1 cellular context compared by ENCODE assay signal in the genomic region with DNA sequence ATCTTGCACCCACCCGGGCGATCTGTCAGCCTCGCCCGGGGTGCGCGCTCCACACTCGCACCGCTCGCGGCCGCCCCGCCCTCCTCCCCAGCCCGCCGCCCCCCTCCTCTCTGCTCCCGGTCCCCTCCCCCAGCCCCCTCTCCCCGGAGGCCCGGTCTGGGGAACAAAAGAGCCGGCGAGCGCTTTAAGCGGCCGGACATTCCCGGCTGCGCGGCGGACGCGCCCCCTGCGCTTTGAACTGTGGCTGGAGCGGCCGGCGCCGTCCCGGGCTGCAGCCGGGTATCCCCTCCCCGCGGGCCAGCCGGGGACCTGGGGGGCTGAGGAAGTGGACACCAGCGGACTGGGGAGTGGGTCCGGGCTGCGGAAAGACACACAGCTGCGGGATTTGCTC.
TF ChIP-seq lines count a peak whose summit lies in the region.

IGDCC3 (minus strand) TSS at position 27 of the 391 bp plus-strand sequence. CDS start 214 bp downstream, outside the sequence.

TF ChIP-seq in HepG2, 621 proteins besides CTCF, POLR2A, EP300 and RAD21 (continued from another document and continues in another):
- TF ChIP-seq ZBTB26 (CRISPR knock-in tag; IDR thresholded peaks at IDR 0.05; ENCODE audit: borderline replicate concordance) (0 out of 2 replicates have a peak, but pooled peaks have one; percentile 13), TGIF2 (CRISPR knock-in tag; IDR thresholded peaks at IDR 0.05) (0 out of 2 replicates have a peak, but pooled peaks have one; percentile 12), CEBPG (CRISPR knock-in tag; IDR thresholded peaks at IDR 0.05) (no peak), SIN3A (IDR thresholded peaks at IDR 0.05; ENCODE audit: borderline replicate concordance, low read depth, low read length) (peak; percentile 53; the same call in 1 of the 2 replicates), HNRNPLL (IDR thresholded peaks at IDR 0.05; ENCODE audit: low read depth, low read length, poor library complexity, severe bottlenecking) (peak; percentile 93), GTF2F1 (IDR thresholded peaks at IDR 0.05; ENCODE audit: low read length) (no peak), KLF15 (CRISPR knock-in tag; IDR thresholded peaks at IDR 0.05; ENCODE audit: borderline replicate concordance) (no peak), BCL6 (CRISPR knock-in tag; IDR thresholded peaks at IDR 0.05) (peak; percentile 78), ZFY (CRISPR knock-in tag; IDR thresholded peaks at IDR 0.05) (peak; percentile 12; the same call in 1 of the 2 replicates), USF2 (IDR thresholded peaks at IDR 0.05; ENCODE audit: low read depth, low read length) (no peak), USF2 (CRISPR knock-in tag; IDR thresholded peaks at IDR 0.05; ENCODE audit: borderline replicate concordance) (no peak), HNF4A (CRISPR knock-in tag; IDR thresholded peaks at IDR 0.05) (peak; percentile 56), SP5 (CRISPR knock-in tag; IDR thresholded peaks at IDR 0.05; ENCODE audit: borderline replicate concordance, low read depth) (peak; percentile 78), ZNF879 (CRISPR knock-in tag; IDR thresholded peaks at IDR 0.05) (no peak), GMEB2 (CRISPR knock-in tag; IDR thresholded peaks at IDR 0.05; ENCODE audit: low read depth) (no peak), ZNF224 (CRISPR knock-in tag; IDR thresholded peaks at IDR 0.05) (0 out of 2 replicates have a peak, but pooled peaks have one; percentile 44), ZNF703 (CRISPR knock-in tag; IDR thresholded peaks at IDR 0.05; ENCODE audit: borderline replicate concordance) (peak; percentile 75; the same call in 1 of the 2 replicates), ETV5 (CRISPR knock-in tag; IDR thresholded peaks at IDR 0.05; ENCODE audit: borderline replicate concordance) (peak; percentile 83), RBFOX2 (IDR thresholded peaks at IDR 0.05; ENCODE audit: low read depth, low read length) (peak; percentile 79; the same call in 1 of the 2 replicates), NFIB (CRISPR knock-in tag; IDR thresholded peaks at IDR 0.05; ENCODE audit: borderline replicate concordance) (no peak), CCDC6 (CRISPR knock-in tag; IDR thresholded peaks at IDR 0.05) (0 out of 2 replicates have a peak, but pooled peaks have one; percentile 12), FOXA3 (CRISPR knock-in tag; IDR thresholded peaks at IDR 0.05) (0 out of 2 replicates have a peak, but pooled peaks have one; percentile 26), PHF21A (CRISPR knock-in tag; IDR thresholded peaks at IDR 0.05) (peak; percentile 94), FOSL2 (CRISPR knock-in tag; IDR thresholded peaks at IDR 0.05) (no peak), GABPB1 (CRISPR knock-in tag; IDR thresholded peaks at IDR 0.05) (peak; percentile 47; the same call in 1 of the 2 replicates), YEATS4 (CRISPR knock-in tag; IDR thresholded peaks at IDR 0.05; ENCODE audit: borderline replicate concordance) (peak; percentile 14; the same call in 1 of the 2 replicates), HNRNPK (IDR thresholded peaks at IDR 0.05; ENCODE audit: low read depth, low read length, poor library complexity, severe bottlenecking) (peak; percentile 77), ARNT2 (CRISPR knock-in tag; IDR thresholded peaks at IDR 0.05; ENCODE audit: low read depth) (0 out of 2 replicates have a peak, but pooled peaks have one; percentile 2), FOXP1 (IDR thresholded peaks at IDR 0.05) (no peak), FOXP1 (CRISPR knock-in tag; IDR thresholded peaks at IDR 0.05) (0 out of 2 replicates have a peak, but pooled peaks have one; percentile 16), RXRA (CRISPR knock-in tag; IDR thresholded peaks at IDR 0.05) (no peak; the same call in none of the 2 replicates), FOXO1 (CRISPR knock-in tag; IDR thresholded peaks at IDR 0.05) (peak; percentile 32; the same call in 1 of the 2 replicates), KMT2A (CRISPR knock-in tag; IDR thresholded peaks at IDR 0.05) (peak; percentile 25; the same call in 1 of the 2 replicates), ZNF138 (CRISPR knock-in tag; IDR thresholded peaks at IDR 0.05; ENCODE audit: low read depth) (0 out of 2 replicates have a peak, but pooled peaks have one; percentile 49), SP2 (CRISPR knock-in tag; IDR thresholded peaks at IDR 0.05) (no peak)
- TF ChIP-seq, protein P1, sequence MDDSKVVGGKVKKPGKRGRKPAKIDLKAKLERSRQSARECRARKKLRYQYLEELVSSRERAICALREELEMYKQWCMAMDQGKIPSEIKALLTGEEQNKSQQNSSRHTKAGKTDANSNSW (CRISPR knock-in tag; IDR thresholded peaks at IDR 0.05; ENCODE audit: borderline replicate concordance), result no peak
- TF ChIP-seq, protein P2, sequence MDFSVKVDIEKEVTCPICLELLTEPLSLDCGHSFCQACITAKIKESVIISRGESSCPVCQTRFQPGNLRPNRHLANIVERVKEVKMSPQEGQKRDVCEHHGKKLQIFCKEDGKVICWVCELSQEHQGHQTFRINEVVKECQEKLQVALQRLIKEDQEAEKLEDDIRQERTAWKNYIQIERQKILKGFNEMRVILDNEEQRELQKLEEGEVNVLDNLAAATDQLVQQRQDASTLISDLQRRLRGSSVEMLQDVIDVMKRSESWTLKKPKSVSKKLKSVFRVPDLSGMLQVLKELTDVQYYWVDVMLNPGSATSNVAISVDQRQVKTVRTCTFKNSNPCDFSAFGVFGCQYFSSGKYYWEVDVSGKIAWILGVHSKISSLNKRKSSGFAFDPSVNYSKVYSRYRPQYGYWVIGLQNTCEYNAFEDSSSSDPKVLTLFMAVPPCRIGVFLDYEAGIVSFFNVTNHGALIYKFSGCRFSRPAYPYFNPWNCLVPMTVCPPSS (IDR thresholded peaks at IDR 0.05), result no peak
- TF ChIP-seq, protein P3, sequence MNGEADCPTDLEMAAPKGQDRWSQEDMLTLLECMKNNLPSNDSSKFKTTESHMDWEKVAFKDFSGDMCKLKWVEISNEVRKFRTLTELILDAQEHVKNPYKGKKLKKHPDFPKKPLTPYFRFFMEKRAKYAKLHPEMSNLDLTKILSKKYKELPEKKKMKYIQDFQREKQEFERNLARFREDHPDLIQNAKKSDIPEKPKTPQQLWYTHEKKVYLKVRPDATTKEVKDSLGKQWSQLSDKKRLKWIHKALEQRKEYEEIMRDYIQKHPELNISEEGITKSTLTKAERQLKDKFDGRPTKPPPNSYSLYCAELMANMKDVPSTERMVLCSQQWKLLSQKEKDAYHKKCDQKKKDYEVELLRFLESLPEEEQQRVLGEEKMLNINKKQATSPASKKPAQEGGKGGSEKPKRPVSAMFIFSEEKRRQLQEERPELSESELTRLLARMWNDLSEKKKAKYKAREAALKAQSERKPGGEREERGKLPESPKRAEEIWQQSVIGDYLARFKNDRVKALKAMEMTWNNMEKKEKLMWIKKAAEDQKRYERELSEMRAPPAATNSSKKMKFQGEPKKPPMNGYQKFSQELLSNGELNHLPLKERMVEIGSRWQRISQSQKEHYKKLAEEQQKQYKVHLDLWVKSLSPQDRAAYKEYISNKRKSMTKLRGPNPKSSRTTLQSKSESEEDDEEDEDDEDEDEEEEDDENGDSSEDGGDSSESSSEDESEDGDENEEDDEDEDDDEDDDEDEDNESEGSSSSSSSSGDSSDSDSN (CRISPR knock-in tag; IDR thresholded peaks at IDR 0.05), result peak; percentile 73
- TF ChIP-seq, protein P4, sequence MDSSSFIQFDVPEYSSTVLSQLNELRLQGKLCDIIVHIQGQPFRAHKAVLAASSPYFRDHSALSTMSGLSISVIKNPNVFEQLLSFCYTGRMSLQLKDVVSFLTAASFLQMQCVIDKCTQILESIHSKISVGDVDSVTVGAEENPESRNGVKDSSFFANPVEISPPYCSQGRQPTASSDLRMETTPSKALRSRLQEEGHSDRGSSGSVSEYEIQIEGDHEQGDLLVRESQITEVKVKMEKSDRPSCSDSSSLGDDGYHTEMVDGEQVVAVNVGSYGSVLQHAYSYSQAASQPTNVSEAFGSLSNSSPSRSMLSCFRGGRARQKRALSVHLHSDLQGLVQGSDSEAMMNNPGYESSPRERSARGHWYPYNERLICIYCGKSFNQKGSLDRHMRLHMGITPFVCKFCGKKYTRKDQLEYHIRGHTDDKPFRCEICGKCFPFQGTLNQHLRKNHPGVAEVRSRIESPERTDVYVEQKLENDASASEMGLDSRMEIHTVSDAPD (CRISPR knock-in tag; IDR thresholded peaks at IDR 0.05), result no peak
- TF ChIP-seq, protein P5, sequence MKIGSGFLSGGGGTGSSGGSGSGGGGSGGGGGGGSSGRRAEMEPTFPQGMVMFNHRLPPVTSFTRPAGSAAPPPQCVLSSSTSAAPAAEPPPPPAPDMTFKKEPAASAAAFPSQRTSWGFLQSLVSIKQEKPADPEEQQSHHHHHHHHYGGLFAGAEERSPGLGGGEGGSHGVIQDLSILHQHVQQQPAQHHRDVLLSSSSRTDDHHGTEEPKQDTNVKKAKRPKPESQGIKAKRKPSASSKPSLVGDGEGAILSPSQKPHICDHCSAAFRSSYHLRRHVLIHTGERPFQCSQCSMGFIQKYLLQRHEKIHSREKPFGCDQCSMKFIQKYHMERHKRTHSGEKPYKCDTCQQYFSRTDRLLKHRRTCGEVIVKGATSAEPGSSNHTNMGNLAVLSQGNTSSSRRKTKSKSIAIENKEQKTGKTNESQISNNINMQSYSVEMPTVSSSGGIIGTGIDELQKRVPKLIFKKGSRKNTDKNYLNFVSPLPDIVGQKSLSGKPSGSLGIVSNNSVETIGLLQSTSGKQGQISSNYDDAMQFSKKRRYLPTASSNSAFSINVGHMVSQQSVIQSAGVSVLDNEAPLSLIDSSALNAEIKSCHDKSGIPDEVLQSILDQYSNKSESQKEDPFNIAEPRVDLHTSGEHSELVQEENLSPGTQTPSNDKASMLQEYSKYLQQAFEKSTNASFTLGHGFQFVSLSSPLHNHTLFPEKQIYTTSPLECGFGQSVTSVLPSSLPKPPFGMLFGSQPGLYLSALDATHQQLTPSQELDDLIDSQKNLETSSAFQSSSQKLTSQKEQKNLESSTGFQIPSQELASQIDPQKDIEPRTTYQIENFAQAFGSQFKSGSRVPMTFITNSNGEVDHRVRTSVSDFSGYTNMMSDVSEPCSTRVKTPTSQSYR (CRISPR knock-in tag; IDR thresholded peaks at IDR 0.05; ENCODE audit: borderline replicate concordance), result peak; percentile 79
- TF ChIP-seq, protein P6, sequence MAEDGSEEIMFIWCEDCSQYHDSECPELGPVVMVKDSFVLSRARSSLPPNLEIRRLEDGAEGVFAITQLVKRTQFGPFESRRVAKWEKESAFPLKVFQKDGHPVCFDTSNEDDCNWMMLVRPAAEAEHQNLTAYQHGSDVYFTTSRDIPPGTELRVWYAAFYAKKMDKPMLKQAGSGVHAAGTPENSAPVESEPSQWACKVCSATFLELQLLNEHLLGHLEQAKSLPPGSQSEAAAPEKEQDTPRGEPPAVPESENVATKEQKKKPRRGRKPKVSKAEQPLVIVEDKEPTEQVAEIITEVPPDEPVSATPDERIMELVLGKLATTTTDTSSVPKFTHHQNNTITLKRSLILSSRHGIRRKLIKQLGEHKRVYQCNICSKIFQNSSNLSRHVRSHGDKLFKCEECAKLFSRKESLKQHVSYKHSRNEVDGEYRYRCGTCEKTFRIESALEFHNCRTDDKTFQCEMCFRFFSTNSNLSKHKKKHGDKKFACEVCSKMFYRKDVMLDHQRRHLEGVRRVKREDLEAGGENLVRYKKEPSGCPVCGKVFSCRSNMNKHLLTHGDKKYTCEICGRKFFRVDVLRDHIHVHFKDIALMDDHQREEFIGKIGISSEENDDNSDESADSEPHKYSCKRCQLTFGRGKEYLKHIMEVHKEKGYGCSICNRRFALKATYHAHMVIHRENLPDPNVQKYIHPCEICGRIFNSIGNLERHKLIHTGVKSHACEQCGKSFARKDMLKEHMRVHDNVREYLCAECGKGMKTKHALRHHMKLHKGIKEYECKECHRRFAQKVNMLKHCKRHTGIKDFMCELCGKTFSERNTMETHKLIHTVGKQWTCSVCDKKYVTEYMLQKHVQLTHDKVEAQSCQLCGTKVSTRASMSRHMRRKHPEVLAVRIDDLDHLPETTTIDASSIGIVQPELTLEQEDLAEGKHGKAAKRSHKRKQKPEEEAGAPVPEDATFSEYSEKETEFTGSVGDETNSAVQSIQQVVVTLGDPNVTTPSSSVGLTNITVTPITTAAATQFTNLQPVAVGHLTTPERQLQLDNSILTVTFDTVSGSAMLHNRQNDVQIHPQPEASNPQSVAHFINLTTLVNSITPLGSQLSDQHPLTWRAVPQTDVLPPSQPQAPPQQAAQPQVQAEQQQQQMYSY (CRISPR knock-in tag; IDR thresholded peaks at IDR 0.05), result 0 out of 2 replicates have a peak, but pooled peaks have one; percentile 45
